2 cellular contexts compared by ENCODE assay signal in genomic region chr4:7649411-7649740, GRCh38.
A peak's percentile ranks its signal among the peaks of the same experiment; 100 is the strongest.
TF ChIP-seq lines count a peak whose summit lies in the region.

No MANE protein-coding gene starts in this region.

TF ChIP-seq in IMR-90, 13 proteins besides CTCF, POLR2A, EP300 and RAD21:
- no peak for TF ChIP-seq MAFK (IDR thresholded peaks at IDR 0.05; ENCODE audit: low read depth, low read length)
- TF ChIP-seq NFE2L2 (IDR thresholded peaks at IDR 0.05; ENCODE audit: low read depth, low read length) = no peak
- no peak for TF ChIP-seq BHLHE40 (IDR thresholded peaks at IDR 0.05; ENCODE audit: low read depth, low read length)
- no peak for TF ChIP-seq SMC3 (IDR thresholded peaks at IDR 0.05; ENCODE audit: low read depth, low read length)
- no peak for TF ChIP-seq CHD1 (IDR thresholded peaks at IDR 0.05; ENCODE audit: low read depth, low read length)
- TF ChIP-seq MAZ (IDR thresholded peaks at IDR 0.05; ENCODE audit: borderline replicate concordance, low read depth, low read length) = no peak
- TF ChIP-seq MXI1 (IDR thresholded peaks at IDR 0.05; ENCODE audit: borderline replicate concordance, low read depth, low read length) = no peak
- TF ChIP-seq FOS (IDR thresholded peaks at IDR 0.05; ENCODE audit: low read depth, low read length) = no peak
- TF ChIP-seq CEBPB (IDR thresholded peaks at IDR 0.05; ENCODE audit: low read depth, low read length) = no peak
- TF ChIP-seq RCOR1 (IDR thresholded peaks at IDR 0.05; ENCODE audit: insufficient replicate concordance, low read length) = no peak
- TF ChIP-seq, protein P1, sequence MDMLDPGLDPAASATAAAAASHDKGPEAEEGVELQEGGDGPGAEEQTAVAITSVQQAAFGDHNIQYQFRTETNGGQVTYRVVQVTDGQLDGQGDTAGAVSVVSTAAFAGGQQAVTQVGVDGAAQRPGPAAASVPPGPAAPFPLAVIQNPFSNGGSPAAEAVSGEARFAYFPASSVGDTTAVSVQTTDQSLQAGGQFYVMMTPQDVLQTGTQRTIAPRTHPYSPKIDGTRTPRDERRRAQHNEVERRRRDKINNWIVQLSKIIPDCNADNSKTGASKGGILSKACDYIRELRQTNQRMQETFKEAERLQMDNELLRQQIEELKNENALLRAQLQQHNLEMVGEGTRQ (IDR thresholded peaks at IDR 0.05; ENCODE audit: low read depth, low read length) = no peak
- no peak for TF ChIP-seq RFX5 (IDR thresholded peaks at IDR 0.05; ENCODE audit: low read depth, low read length)
- TF ChIP-seq, protein P2, sequence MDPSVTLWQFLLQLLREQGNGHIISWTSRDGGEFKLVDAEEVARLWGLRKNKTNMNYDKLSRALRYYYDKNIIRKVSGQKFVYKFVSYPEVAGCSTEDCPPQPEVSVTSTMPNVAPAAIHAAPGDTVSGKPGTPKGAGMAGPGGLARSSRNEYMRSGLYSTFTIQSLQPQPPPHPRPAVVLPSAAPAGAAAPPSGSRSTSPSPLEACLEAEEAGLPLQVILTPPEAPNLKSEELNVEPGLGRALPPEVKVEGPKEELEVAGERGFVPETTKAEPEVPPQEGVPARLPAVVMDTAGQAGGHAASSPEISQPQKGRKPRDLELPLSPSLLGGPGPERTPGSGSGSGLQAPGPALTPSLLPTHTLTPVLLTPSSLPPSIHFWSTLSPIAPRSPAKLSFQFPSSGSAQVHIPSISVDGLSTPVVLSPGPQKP (IDR thresholded peaks at IDR 0.05; ENCODE audit: borderline replicate concordance, low read depth, low read length) = no peak

TF ChIP-seq in K562, 482 proteins besides CTCF, POLR2A, EP300 and RAD21:
- TF ChIP-seq ZNF398 (CRISPR knock-in tag; IDR thresholded peaks at IDR 0.05) = no peak
- TF ChIP-seq ZFP36 (IDR thresholded peaks at IDR 0.05; ENCODE audit: low read depth, low read length, partially characterized antibody) = peak; percentile 50
